Comparison of ENCODE assay signal across 7 cellular contexts in genomic region chr19:48363500-48363809, GRCh38. TPM values are rescaled to one million over a fixed set of nuclear protein-coding genes. Genes with fewer than 3 reads are reported as not detected.
DNase-seq lines count a peak whose midpoint lies in the region; ATAC-seq and TF ChIP-seq lines count a peak whose summit lies in the region.
"Had no signal": no experiment of that assay in that cellular context is flagged by ENCODE, and none has a peak within 500 bp of the region (broad histone marks: within the 10 kb centered on the region; RNA-seq: fewer than 3 reads in every experiment).

No MANE protein-coding gene starts in this region.

- no peaks in the 10 kb centered on the region for H3K36me3 ChIP-seq in CD8-positive, alpha-beta T cell (ENCODE audit: insufficient read depth, low read length)
- no peaks in the 10 kb centered on the region for H3K36me3 ChIP-seq in mucosa of descending colon (ENCODE audit: low read depth)

- H3K4me1 ChIP-seq in CD8-positive, alpha-beta T cell (ENCODE audit: insufficient read depth, low read length): peaks cover 17% of the 10 kb centered on the region
- peaks cover 9% of the 10 kb centered on the region for H3K4me1 ChIP-seq in mucosa of descending colon (ENCODE audit: low read depth)

- H3K36me3 Mint-ChIP-seq in CD8-positive, alpha-beta T cell: peaks cover 17% of the 10 kb centered on the region
- H3K36me3 Mint-ChIP-seq in activated naive CD8-positive, alpha-beta T cell treated with anti-CD3 and anti-CD28 coated beads, Interleukin-2, amount 10 ng/mL, durations not matched to agents 7 days and 5 days: peaks cover 4% of the 10 kb centered on the region

- H3K9me3 ChIP-seq in CD8-positive, alpha-beta T cell (ENCODE audit: low read length): no peaks in the 10 kb centered on the region
- H3K9me3 ChIP-seq in mucosa of descending colon: no peaks in the 10 kb centered on the region

- ATAC-seq in CD8-positive, alpha-beta T cell: peak; percentile 2
- ATAC-seq in HG02763 (IDR thresholded peaks at IDR 0.05; ENCODE audit: unreplicated experiment) (peak; percentile 4), mucosa of descending colon (peak; percentile 23)
- peak; percentile 7 for ATAC-seq in activated naive CD8-positive, alpha-beta T cell treated with anti-CD3 and anti-CD28 coated beads, Interleukin-2, amount 10 ng/mL, durations not matched to agents 7 days and 5 days (ENCODE audit: low read depth)

- H3K27me3 ChIP-seq in CD8-positive, alpha-beta T cell (ENCODE audit: insufficient read depth, low read length): no peaks in the 10 kb centered on the region

- intact Hi-C loops in CD8-positive, alpha-beta T cell (cut with DNase I, micrococcal nuclease): loop anchor here (1.0 to 10.0 kb wide), 9 partner anchors 40 to 1664 kb away; partner anchors contain the start of genes LMTK3 (in 2 of the 2), AKT1S1 (in 1 of the 2), FUZ (in 1 of the 2) and GRWD1 (in 1 of the 2)
- intact Hi-C loops in mucosa of descending colon (cut with DNase I, micrococcal nuclease): no loop called here

- H3K27ac Mint-ChIP-seq in CD8-positive, alpha-beta T cell: peak overlapping the region; percentile 86
- H3K27ac Mint-ChIP-seq in activated naive CD8-positive, alpha-beta T cell treated with anti-CD3 and anti-CD28 coated beads, Interleukin-2, amount 10 ng/mL, durations not matched to agents 7 days and 5 days: peak overlapping the region; percentile 97

- no peaks in the 10 kb centered on the region for H3K9me3 Mint-ChIP-seq in CD8-positive, alpha-beta T cell
- no peaks in the 10 kb centered on the region for H3K9me3 Mint-ChIP-seq in activated naive CD8-positive, alpha-beta T cell treated with anti-CD3 and anti-CD28 coated beads, Interleukin-2, amount 10 ng/mL, durations not matched to agents 7 days and 5 days

- CTCF ChIA-PET in CD8-positive, alpha-beta T cell (lab: Charles Lee): interaction anchor here (1.0 to 2.4 kb wide), 7 partner anchors 13 to 73 kb away, joined by 3 to 10 read pairs (median 4); partner anchors contain the start of gene KDELR1

- peak overlapping the region; percentile 62 for H3K27ac ChIP-seq in CD8-positive, alpha-beta T cell (ENCODE audit: low read depth, low read length)

- peak overlapping the region; percentile 83 for H3K4me3 Mint-ChIP-seq in CD8-positive, alpha-beta T cell
- H3K4me3 Mint-ChIP-seq in activated naive CD8-positive, alpha-beta T cell treated with anti-CD3 and anti-CD28 coated beads, Interleukin-2, amount 10 ng/mL, durations not matched to agents 7 days and 5 days: peak overlapping the region; percentile 90

- peak in 1 of 7 experiments; percentile 14 for DNase-seq in CD8-positive, alpha-beta T cell
- no peak for DNase-seq in activated naive CD8-positive, alpha-beta T cell treated with anti-CD3 and anti-CD28 coated beads, Interleukin-2, amount 10 ng/mL, durations not matched to agents 7 days and 5 days
- DNase-seq in mucosa of descending colon (peak in 2 of 3 donors; percentile 80 to 82), HT-29 (ENCODE audit: low spot score) (no peak), NCI-H2107 treated with DMSO at 0.1 percent for 48 hours (lab: John Stamatoyannopoulos, UW; ENCODE audit: unreplicated experiment) (no peak)

- no peaks in the 10 kb centered on the region for H3K27me3 Mint-ChIP-seq in CD8-positive, alpha-beta T cell (ENCODE audit: low read depth)
- H3K27me3 Mint-ChIP-seq in activated naive CD8-positive, alpha-beta T cell treated with anti-CD3 and anti-CD28 coated beads, Interleukin-2, amount 10 ng/mL, durations not matched to agents 7 days and 5 days: no peaks in the 10 kb centered on the region

- peaks cover 19% of the 10 kb centered on the region for H3K4me1 Mint-ChIP-seq in CD8-positive, alpha-beta T cell (ENCODE audit: low read depth)
- peaks cover 17% of the 10 kb centered on the region for H3K4me1 Mint-ChIP-seq in activated naive CD8-positive, alpha-beta T cell treated with anti-CD3 and anti-CD28 coated beads, Interleukin-2, amount 10 ng/mL, durations not matched to agents 7 days and 5 days

- peak overlapping the region; percentile 82 for H3K4me3 ChIP-seq in CD8-positive, alpha-beta T cell (ENCODE audit: low read depth, low read length)
- peak overlapping the region; percentile 28 for H3K4me3 ChIP-seq in mucosa of descending colon

- no peak for TF ChIP-seq CTCF in CD8-positive, alpha-beta T cell (IDR thresholded peaks at IDR 0.05)
- no peak for TF ChIP-seq CTCF in mucosa of descending colon (IDR thresholded peaks at IDR 0.05)

- POLR2A ChIA-PET in CD8-positive, alpha-beta T cell (lab: Charles Lee): interaction anchor here (0.8 to 2.7 kb wide), 11 partner anchors 28 to 274 kb away, joined by 3 to 32 read pairs (median 4); partner anchors contain the start of genes GRIN2D, KDELR1 and RPL18
- POLR2A ChIA-PET in activated naive CD8-positive, alpha-beta T cell treated with anti-CD3 and anti-CD28 coated beads, Interleukin-2, amount 10 ng/mL, durations not matched to agents 7 days and 5 days (lab: Charles Lee): interaction anchor here (0.7 to 3.3 kb wide), 13 partner anchors 20 to 194 kb away, joined by 3 to 40 read pairs (median 6); partner anchors contain the start of genes EMP3, GRIN2D, GRWD1 and KDELR1

RNA-seq across cellular contexts. Expression of gene TMEM143, which starts 0.3 kb away (rescaled TPM):
- total RNA-seq in CD8-positive, alpha-beta T cell: 1 to 10 TPM; 6.4 to 7.7 TPM
- 10 to 100 TPM; 24.8 to 26.1 TPM for total RNA-seq in activated naive CD8-positive, alpha-beta T cell treated with anti-CD3 and anti-CD28 coated beads, Interleukin-2, amount 10 ng/mL, durations not matched to agents 7 days and 5 days
- 10 to 100 TPM; 13.2 to 14.5 (median 13.6) TPM for total RNA-seq in mucosa of descending colon
- 12.7 and 14.7 TPM in 2 replicates for total RNA-seq in HT-29 (2014; rRNA removed; shearing (Covaris generic))

RNA-seq across cellular contexts. Expression of gene SYNGR4, which starts 0.7 kb away (rescaled TPM):
- not detected for total RNA-seq in CD8-positive, alpha-beta T cell
- total RNA-seq in activated naive CD8-positive, alpha-beta T cell treated with anti-CD3 and anti-CD28 coated beads, Interleukin-2, amount 10 ng/mL, durations not matched to agents 7 days and 5 days: under 1 TPM in 1 of 2 experiments, not detected in 1; 0.30 TPM
- total RNA-seq in mucosa of descending colon: under 1 TPM in 1 of 3 donors, not detected in 2; 0.41 TPM
- 0.34 and 1.2 TPM in 2 replicates for total RNA-seq in HT-29 (2014; rRNA removed; shearing (Covaris generic))
- total RNA-seq: LHCN-M2 had no signal

RNA-seq across cellular contexts. Expression of gene KDELR1, which starts 27.9 kb away (rescaled TPM):
- 10 to 100 TPM; 29.7 to 33.1 TPM for total RNA-seq in CD8-positive, alpha-beta T cell
- 10 to 100 TPM; 75.8 to 75.9 TPM for total RNA-seq in activated naive CD8-positive, alpha-beta T cell treated with anti-CD3 and anti-CD28 coated beads, Interleukin-2, amount 10 ng/mL, durations not matched to agents 7 days and 5 days
- total RNA-seq in mucosa of descending colon: 100 to 1,000 TPM; 144 to 214 (median 200) TPM
- total RNA-seq in HT-29 (2014; rRNA removed; shearing (Covaris generic)): 150 and 189 TPM in 2 replicates

RNA-seq across cellular contexts. Expression of gene GRIN2D, which starts 30.0 kb away (rescaled TPM):
- total RNA-seq in CD8-positive, alpha-beta T cell: not detected
- under 1 TPM; 0.14 to 0.17 TPM for total RNA-seq in activated naive CD8-positive, alpha-beta T cell treated with anti-CD3 and anti-CD28 coated beads, Interleukin-2, amount 10 ng/mL, durations not matched to agents 7 days and 5 days
- total RNA-seq in mucosa of descending colon: under 1 TPM; 0.26 to 0.46 (median 0.35) TPM
- 10.7 and 12.6 TPM in 2 replicates for total RNA-seq in HT-29 (2014; rRNA removed; shearing (Covaris generic))
- total RNA-seq: LHCN-M2 had no signal

RNA-seq across cellular contexts. Expression of gene EMP3, which starts 38.1 kb away (rescaled TPM):
- total RNA-seq in CD8-positive, alpha-beta T cell: 100 to 1,000 TPM; 174 to 181 TPM
- total RNA-seq in activated naive CD8-positive, alpha-beta T cell treated with anti-CD3 and anti-CD28 coated beads, Interleukin-2, amount 10 ng/mL, durations not matched to agents 7 days and 5 days: 100 to 1,000 TPM; 285 to 303 TPM
- 100 to 1,000 TPM in 1 of 3 donors, 10 to 100 TPM in 2; 10.3 to 109 (median 36.2) TPM for total RNA-seq in mucosa of descending colon
- total RNA-seq in HT-29 (2014; rRNA removed; shearing (Covaris generic)): 3.1 TPM in 1 of 2 replicates, not detected in the other

Comparison
In these comparisons a context has a peak if more than half of its experiments do, and no peak if none do; other contexts are left out.
1. DNase-seq: peak in mucosa of descending colon (2 of 3); none in activated naive CD8-positive, alpha-beta T cell treated with anti-CD3 and anti-CD28 coated beads, Interleukin-2, amount 10 ng/mL, durations not matched to agents 7 days and 5 days (single experiment), HT-29 (single experiment) and NCI-H2107 treated with DMSO at 0.1 percent for 48 hours (single experiment).
2. intact Hi-C loops: an anchor here in CD8-positive, alpha-beta T cell (1.0 to 10.0 kb wide); none called in mucosa of descending colon.
3. Peak in every context shown above with its lines, with median percentiles within 50 percentile points of each other: ATAC-seq.